ENCODE assay signal across 1 cellular context in the genomic region with DNA sequence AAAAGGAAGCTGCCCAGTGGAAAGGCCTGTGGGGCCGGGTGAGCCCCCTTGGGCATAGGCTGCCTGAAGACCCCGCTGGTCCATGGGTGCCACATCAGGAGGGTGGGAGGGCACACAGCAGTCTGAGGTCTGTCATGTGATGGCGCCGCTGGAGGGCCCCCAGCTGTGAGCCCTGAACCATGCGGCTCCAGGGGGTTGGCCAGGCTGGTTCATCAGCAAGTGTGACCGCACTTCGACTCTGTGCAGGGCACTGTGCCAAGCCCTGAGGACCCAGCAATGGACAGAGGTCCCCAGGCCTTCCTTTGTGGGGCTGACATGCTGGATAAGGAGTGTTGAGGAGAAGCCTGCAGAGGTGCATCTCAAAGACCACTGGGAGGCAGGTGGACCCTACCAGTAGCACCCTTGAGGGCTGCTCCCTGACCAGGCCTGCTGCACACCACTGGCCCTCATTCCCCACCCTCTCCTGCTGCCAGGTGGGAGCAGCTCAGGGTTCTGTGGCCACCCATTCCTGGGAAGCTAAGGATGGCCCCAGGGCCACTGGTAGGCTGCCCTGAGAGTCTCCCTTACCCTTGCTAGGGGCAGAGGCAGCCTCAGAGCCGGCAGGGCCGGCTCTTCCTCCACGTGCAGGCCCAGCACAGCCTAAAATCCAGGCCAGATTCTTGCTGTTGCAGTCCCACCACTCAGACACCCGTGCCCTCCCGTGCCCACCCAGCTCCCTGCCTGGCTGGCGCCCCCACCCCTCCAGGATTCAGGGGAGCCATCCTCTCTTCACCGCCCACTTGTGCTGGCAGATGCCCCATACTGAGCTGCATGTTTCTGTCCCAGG.
TF ChIP-seq lines count a peak whose summit lies in the region.

No MANE protein-coding gene starts in this region.

TF ChIP-seq in H1, 55 proteins besides CTCF, POLR2A, EP300 and RAD21 (continued from another document):
- TF ChIP-seq BRCA1 (IDR thresholded peaks at IDR 0.05; ENCODE audit: low read depth, low read length), result no peak
- TF ChIP-seq HDAC6 (IDR thresholded peaks at IDR 0.05; ENCODE audit: low read depth, low read length), result no peak
- TF ChIP-seq SAP30 (IDR thresholded peaks at IDR 0.05; ENCODE audit: insufficient read depth, insufficient replicate concordance, low read length), result no peak
- TF ChIP-seq GABPA (IDR thresholded peaks at IDR 0.05; ENCODE audit: borderline replicate concordance, insufficient read depth, low read length), result no peak
- TF ChIP-seq KDM1A (IDR thresholded peaks at IDR 0.05; ENCODE audit: borderline replicate concordance, low read length), result no peak
- TF ChIP-seq RNF2 (IDR thresholded peaks at IDR 0.05; ENCODE audit: borderline replicate concordance, low read depth, low read length, missing control alignments, poor library complexity, severe bottlenecking), result no peak
- TF ChIP-seq SIN3A (conservative IDR thresholded peaks at IDR 0.05 in 1 of 2, IDR thresholded peaks at IDR 0.05 in 1 of 2; ENCODE audit: low read depth in 1 of 2, low read length in 2 of 2), result no peak
- TF ChIP-seq YY1 (IDR thresholded peaks at IDR 0.05; ENCODE audit: low read depth, low read length), result no peak
- no peak for TF ChIP-seq JUN (IDR thresholded peaks at IDR 0.05; ENCODE audit: low read depth, low read length)
- TF ChIP-seq RFX5 (IDR thresholded peaks at IDR 0.05; ENCODE audit: borderline replicate concordance, low read depth, low read length), result no peak
